Comparison of ENCODE assay signal across 9 cellular contexts in genomic region chr5:149656576-149657182, GRCh38.
DNase-seq lines count a peak whose midpoint lies in the region; ATAC-seq and TF ChIP-seq lines count a peak whose summit lies in the region.
"Had no signal": no experiment of that assay in that cellular context is flagged by ENCODE, and none has a peak within 500 bp of the region (broad histone marks: within the 10 kb centered on the region; RNA-seq: fewer than 3 reads in every experiment).

No MANE protein-coding gene starts in this region.

- peaks cover 7% of the 10 kb centered on the region for H3K27me3 Mint-ChIP-seq in activated CD4-positive, alpha-beta T cell treated with anti-CD3 and anti-CD28 coated beads for 36 hours

- H3K4me3 Mint-ChIP-seq in activated CD4-positive, alpha-beta T cell treated with anti-CD3 and anti-CD28 coated beads for 36 hours: no peak overlapping the region

- DNase-seq in activated CD4-positive, alpha-beta T cell treated with anti-CD3 and anti-CD28 coated beads for 36 hours: peak; percentile 42
- no peak for DNase-seq in activated CD4-positive, alpha-beta T cell treated with anti-CD3 and anti-CD28 coated beads, Interleukin-2, amount 50 U/mL, for 4 hours
- DNase-seq in NCI-H187 (lab: John Stamatoyannopoulos, UW): peak; percentile 69 to 71
- no peak for DNase-seq in astrocyte of the cerebellum (ENCODE audit: low read depth)
- DNase-seq in right lobe of liver: peak in 2 of 3 donors; percentile 33 to 55
- no peak for DNase-seq in effector memory CD4-positive, alpha-beta T cell

- intact Hi-C loops in activated CD4-positive, alpha-beta T cell treated with anti-CD3 and anti-CD28 coated beads for 36 hours (cut with DNase I, micrococcal nuclease): loop anchor here in 1 of 2 experiments (10.0 kb wide), 1 partner anchor 108 kb away; no protein-coding TSS in a partner anchor
- intact Hi-C loops in right lobe of liver (cut with DNase I): no loop called here

- POLR2A ChIA-PET in activated CD4-positive, alpha-beta T cell treated with anti-CD3 and anti-CD28 coated beads for 36 hours (lab: Charles Lee): no interaction called here

- H3K9me3 ChIP-seq in right lobe of liver: no peaks in the 10 kb centered on the region
- H3K9me3 ChIP-seq in effector memory CD4-positive, alpha-beta T cell (ENCODE audit: control insufficient read depth, low read length): no peaks in the 10 kb centered on the region

- H3K36me3 Mint-ChIP-seq in activated CD4-positive, alpha-beta T cell treated with anti-CD3 and anti-CD28 coated beads for 36 hours (ENCODE audit: low read depth): no peaks in the 10 kb centered on the region

- no peak for ATAC-seq in activated CD4-positive, alpha-beta T cell treated with anti-CD3 and anti-CD28 coated beads for 36 hours
- ATAC-seq in right lobe of liver: peak; percentile 69 to 88 (median 82)
- no peak for ATAC-seq in HG02970 (IDR thresholded peaks at IDR 0.05; ENCODE audit: low FRiP score, unreplicated experiment)
- no peak for ATAC-seq in GM19397 (IDR thresholded peaks at IDR 0.05; ENCODE audit: unreplicated experiment)
- ATAC-seq: activated naive CD4-positive, alpha-beta T cell treated with anti-CD3 and anti-CD28 coated beads, Interleukin-2, amount 50 U/mL, for 72 hours had no signal

- no peaks in the 10 kb centered on the region for H3K27me3 ChIP-seq in right lobe of liver
- no peaks in the 10 kb centered on the region for H3K27me3 ChIP-seq in effector memory CD4-positive, alpha-beta T cell (replicated peaks; ENCODE audit: control insufficient read depth, insufficient read depth, low read length, poor library complexity, severe bottlenecking)

- CTCF ChIA-PET in activated CD4-positive, alpha-beta T cell treated with anti-CD3 and anti-CD28 coated beads for 36 hours (lab: Charles Lee): interaction anchor here (0.6 to 1.5 kb wide), 8 partner anchors 10 to 279 kb away, joined by 3 to 7 read pairs (median 3); no protein-coding TSS in a partner anchor

- WGBS in right lobe of liver (ENCODE audit: insufficient coverage, low coverage, low lambda C conversion rate, missing lambda C conversion rate): 45% methylated on average over 4 of the region's 6 CpGs

- in situ Hi-C loops in astrocyte of the cerebellum (cut with HindIII; ENCODE audit: low sequenced_read_pairs): no loop called here

- no peaks in the 10 kb centered on the region for H3K4me1 ChIP-seq in right lobe of liver
- no peaks in the 10 kb centered on the region for H3K4me1 ChIP-seq in effector memory CD4-positive, alpha-beta T cell (ENCODE audit: control insufficient read depth, insufficient read depth, low read length, poor library complexity, severe bottlenecking)

- H3K4me1 Mint-ChIP-seq in activated CD4-positive, alpha-beta T cell treated with anti-CD3 and anti-CD28 coated beads for 36 hours: no peaks in the 10 kb centered on the region

- peak; percentile 54 for TF ChIP-seq CTCF in astrocyte of the cerebellum (IDR thresholded peaks at IDR 0.05; ENCODE audit: low read depth, low read length, missing control alignments)
- TF ChIP-seq CTCF in right lobe of liver (IDR thresholded peaks at IDR 0.05): peak; percentile 68 to 77 (median 70)

- no peaks in the 10 kb centered on the region for H3K9me3 Mint-ChIP-seq in activated CD4-positive, alpha-beta T cell treated with anti-CD3 and anti-CD28 coated beads for 36 hours (ENCODE audit: low read depth)

- H3K4me3 ChIP-seq in astrocyte of the cerebellum (ENCODE audit: low read depth, low read length) (no peak overlapping the region), right lobe of liver (no peak overlapping the region)
- no peak overlapping the region for H3K4me3 ChIP-seq in effector memory CD4-positive, alpha-beta T cell (ENCODE audit: insufficient read depth, low read depth, low read length, poor library complexity, severe bottlenecking)

- TF ChIP-seq POLR2A in right lobe of liver (IDR thresholded peaks at IDR 0.05): no peak

- H3K27ac Mint-ChIP-seq in activated CD4-positive, alpha-beta T cell treated with anti-CD3 and anti-CD28 coated beads for 36 hours: no peak overlapping the region
- H3K27ac Mint-ChIP-seq: activated naive CD4-positive, alpha-beta T cell treated with anti-CD3 and anti-CD28 coated beads, Interleukin-2, amount 50 U/mL, for 72 hours had no signal

- no peak overlapping the region for H3K27ac ChIP-seq in right lobe of liver
- no peak overlapping the region for H3K27ac ChIP-seq in effector memory CD4-positive, alpha-beta T cell (ENCODE audit: insufficient read depth, low read length, poor library complexity, severe bottlenecking)

- H3K36me3 ChIP-seq in right lobe of liver: no peaks in the 10 kb centered on the region
- H3K36me3 ChIP-seq in effector memory CD4-positive, alpha-beta T cell (ENCODE audit: control insufficient read depth, insufficient read depth, low read length): no peaks in the 10 kb centered on the region

Comparison
In these comparisons a context has a peak if more than half of its experiments do, and no peak if none do; other contexts are left out.
1. DNase-seq: peak in activated CD4-positive, alpha-beta T cell treated with anti-CD3 and anti-CD28 coated beads for 36 hours (single experiment), NCI-H187 (2 of 2) and right lobe of liver (2 of 3); none in activated CD4-positive, alpha-beta T cell treated with anti-CD3 and anti-CD28 coated beads, Interleukin-2, amount 50 U/mL, for 4 hours (0 of 2), astrocyte of the cerebellum (single experiment) and effector memory CD4-positive, alpha-beta T cell (0 of 3).
2. ATAC-seq: peak in right lobe of liver (4 of 4); none in activated CD4-positive, alpha-beta T cell treated with anti-CD3 and anti-CD28 coated beads for 36 hours (single experiment), HG02970 (single experiment) and GM19397 (single experiment).